ENCODE assay signal across 21 cellular contexts in genomic region chr5:43635374-43635773, GRCh38. TPM values are rescaled to one million over a fixed set of nuclear protein-coding genes. Genes with fewer than 3 reads are reported as not detected.
DNase-seq lines count a peak whose midpoint lies in the region; ATAC-seq and TF ChIP-seq lines count a peak whose summit lies in the region.
"Had no signal": no experiment of that assay in that cellular context is flagged by ENCODE, and none has a peak within 500 bp of the region (broad histone marks: within the 10 kb centered on the region; RNA-seq: fewer than 3 reads in every experiment).

No MANE protein-coding gene starts in this region.

- H3K23ac ChIP-seq in mesenchymal stem cell (ENCODE audit: low read length in 2 of 2): no peak overlapping the region

- CTCF ChIA-PET in activated CD4-positive, alpha-beta T cell treated with anti-CD3 and anti-CD28 coated beads, Interleukin-2, amount 10 ng/mL, durations not matched to agents 7 days and 5 days (lab: Charles Lee): interaction anchor here (1.0 kb wide), 1 partner anchor 146 kb away, joined by 4 read pairs; no protein-coding TSS in a partner anchor

- no peaks in the 10 kb centered on the region for H3K36me3 ChIP-seq in ascending aorta
- peaks cover 9 to 30% of the 10 kb centered on the region in 2 experiments for H3K36me3 ChIP-seq in mesenchymal stem cell (ENCODE audit: control insufficient read depth in 1 of 2, insufficient read depth in 2 of 2, low read depth in 1 of 2, low read length in 2 of 2)
- H3K36me3 ChIP-seq in tibial artery: no peaks in the 10 kb centered on the region
- H3K36me3 ChIP-seq: thyroid gland had no signal

- POLR2A ChIA-PET in activated CD4-positive, alpha-beta T cell treated with anti-CD3 and anti-CD28 coated beads, Interleukin-2, amount 10 ng/mL, durations not matched to agents 7 days and 5 days (lab: Charles Lee): no interaction called here

- no peaks in the 10 kb centered on the region for H3K9me3 Mint-ChIP-seq in activated CD4-positive, alpha-beta T cell treated with anti-CD3 and anti-CD28 coated beads, Interleukin-2, amount 10 ng/mL, durations not matched to agents 7 days and 5 days
- H3K9me3 Mint-ChIP-seq: activated CD4-positive, alpha-beta memory T cell treated with anti-CD3 and anti-CD28 coated beads, Interleukin-2, amount 10 ng/mL, durations not matched to agents 7 days and 5 days; activated T-cell treated with anti-CD3 and anti-CD28 coated beads, Interleukin-2, amount 50 U/mL, for 4 hours; IgD-negative memory B cell; natural killer cell treated with Interleukin-12 subunit alpha and Interleukin-12 subunit beta and Interleukin-15 and Interleukin-18, amount 100 ng/mL, for 72 hours had no signal

- H3K4ac ChIP-seq in mesenchymal stem cell (ENCODE audit: low read depth in 1 of 2, low read length in 2 of 2): no peak overlapping the region

- no peak overlapping the region for H3K4me3 Mint-ChIP-seq in activated CD4-positive, alpha-beta T cell treated with anti-CD3 and anti-CD28 coated beads, Interleukin-2, amount 10 ng/mL, durations not matched to agents 7 days and 5 days
- H3K4me3 Mint-ChIP-seq: activated CD4-positive, alpha-beta memory T cell treated with anti-CD3 and anti-CD28 coated beads, Interleukin-2, amount 10 ng/mL, durations not matched to agents 7 days and 5 days; activated T-cell treated with anti-CD3 and anti-CD28 coated beads, Interleukin-2, amount 50 U/mL, for 4 hours; IgD-negative memory B cell; natural killer cell treated with Interleukin-12 subunit alpha and Interleukin-12 subunit beta and Interleukin-15 and Interleukin-18, amount 100 ng/mL, for 72 hours had no signal

- no peak overlapping the region for H3K4me2 ChIP-seq in mesenchymal stem cell (ENCODE audit: low read length, poor library complexity, severe bottlenecking)

- no peak for DNase-seq in activated CD4-positive, alpha-beta T cell treated with anti-CD3 and anti-CD28 coated beads, Interleukin-2, amount 10 ng/mL, durations not matched to agents 7 days and 5 days
- no peak for DNase-seq in activated CD4-positive, alpha-beta T cell treated with anti-CD3 and anti-CD28 coated beads for 48 hours
- DNase-seq in ascending aorta (ENCODE audit: low spot score in 2 of 2) (no peak), mesenchymal stem cell (peak; percentile 18), tibial artery (no peak), superior temporal gyrus (ENCODE audit: extremely low spot score) (no peak)
- DNase-seq: activated CD4-positive, alpha-beta memory T cell treated with anti-CD3 and anti-CD28 coated beads, Interleukin-2, amount 10 ng/mL, durations not matched to agents 7 days and 5 days; activated naive CD4-positive, alpha-beta T cell treated with anti-CD3 and anti-CD28 coated beads, Interleukin-2, amount 50 U/mL, for 16 hours; activated T-cell treated with anti-CD3 and anti-CD28 coated beads, Interleukin-2, amount 50 U/mL, for 4 hours; BE2C; GDM1; NCI-H1694 treated with DMSO at 0.1 percent for 48 hours; NCI-H446; stimulated activated CD4-positive, alpha-beta T cell treated with anti-CD3 and anti-CD28 coated beads, Interleukin-12 subunit alpha, Interleukin-12 subunit beta, amount 100 ng/mL, for 4 hours; thyroid gland had no signal

- TF ChIP-seq CTCF in ascending aorta (IDR thresholded peaks at IDR 0.05): no peak
- TF ChIP-seq CTCF in tibial artery (IDR thresholded peaks at IDR 0.05): no peak

- H3K9me3 ChIP-seq in ascending aorta (no peaks in the 10 kb centered on the region), mesenchymal stem cell (ENCODE audit: control insufficient read depth, low read length) (no peaks in the 10 kb centered on the region), tibial artery (no peaks in the 10 kb centered on the region)
- H3K9me3 ChIP-seq: BE2C, thyroid gland had no signal

- H2BK5ac ChIP-seq in mesenchymal stem cell (ENCODE audit: low read depth, low read length, poor library complexity, severe bottlenecking): no peak overlapping the region

- H3K4me1 Mint-ChIP-seq in activated CD4-positive, alpha-beta T cell treated with anti-CD3 and anti-CD28 coated beads, Interleukin-2, amount 10 ng/mL, durations not matched to agents 7 days and 5 days: peaks cover 4% of the 10 kb centered on the region

- no peaks in the 10 kb centered on the region for H3K27me3 Mint-ChIP-seq in activated CD4-positive, alpha-beta T cell treated with anti-CD3 and anti-CD28 coated beads, Interleukin-2, amount 10 ng/mL, durations not matched to agents 7 days and 5 days
- H3K27me3 Mint-ChIP-seq: activated CD4-positive, alpha-beta memory T cell treated with anti-CD3 and anti-CD28 coated beads, Interleukin-2, amount 10 ng/mL, durations not matched to agents 7 days and 5 days; IgD-negative memory B cell; natural killer cell treated with Interleukin-12 subunit alpha and Interleukin-12 subunit beta and Interleukin-15 and Interleukin-18, amount 100 ng/mL, for 72 hours had no signal

- H3K4me1 ChIP-seq in ascending aorta (peaks cover 0 to 48% of the 10 kb centered on the region in 2 donors), mesenchymal stem cell (ENCODE audit: control insufficient read depth, insufficient read depth, low read depth, low read length) (peaks cover 2% of the 10 kb centered on the region), tibial artery (peaks cover 0 to 91% (median 32%) of the 10 kb centered on the region in 4 donors)

- no peak overlapping the region for H2BK15ac ChIP-seq in mesenchymal stem cell (ENCODE audit: low read depth, poor library complexity, severe bottlenecking)

- no peaks in the 10 kb centered on the region for H3K27me3 ChIP-seq in ascending aorta
- H3K27me3 ChIP-seq in mesenchymal stem cell (ENCODE audit: control insufficient read depth in 1 of 2, insufficient read depth in 1 of 2, low read length in 2 of 2): no peaks in the 10 kb centered on the region
- no peaks in the 10 kb centered on the region for H3K27me3 ChIP-seq in tibial artery
- H3K27me3 ChIP-seq: BE2C, thyroid gland had no signal

- H4K8ac ChIP-seq in mesenchymal stem cell (ENCODE audit: low read length): no peak overlapping the region

- H2BK120ac ChIP-seq in mesenchymal stem cell (ENCODE audit: low read depth, low read length): no peak overlapping the region

- peak overlapping the region; percentile 21 for H3K27ac Mint-ChIP-seq in activated CD4-positive, alpha-beta T cell treated with anti-CD3 and anti-CD28 coated beads, Interleukin-2, amount 10 ng/mL, durations not matched to agents 7 days and 5 days
- H3K27ac Mint-ChIP-seq: activated CD4-positive, alpha-beta memory T cell treated with anti-CD3 and anti-CD28 coated beads, Interleukin-2, amount 10 ng/mL, durations not matched to agents 7 days and 5 days; IgD-negative memory B cell; natural killer cell treated with Interleukin-12 subunit alpha and Interleukin-12 subunit beta and Interleukin-15 and Interleukin-18, amount 100 ng/mL, for 72 hours had no signal

- H3K14ac ChIP-seq in mesenchymal stem cell (ENCODE audit: low read length in 2 of 2): no peak overlapping the region

- H2BK12ac ChIP-seq in mesenchymal stem cell (ENCODE audit: low read length in 2 of 2): peak overlapping the region in 1 of 2 experiments; percentile 29

- H3K18ac ChIP-seq in mesenchymal stem cell (ENCODE audit: low read depth in 1 of 2, low read length in 2 of 2): no peak overlapping the region

- no peak overlapping the region for H2AFZ ChIP-seq in mesenchymal stem cell (ENCODE audit: low read depth, low read length)

- intact Hi-C loops in ascending aorta (cut with DNase I) (loop anchor here (10.0 kb wide), 2 partner anchors 49 to 699 kb away; no protein-coding TSS in a partner anchor), tibial artery (cut with DNase I; ENCODE audit: low total_unique reads) (loop anchor here (5.0 kb wide), 1 partner anchor 47 kb away; no protein-coding TSS in a partner anchor)

- H4K91ac ChIP-seq in mesenchymal stem cell (ENCODE audit: low read length): no peak overlapping the region

- no peak overlapping the region for H2AK5ac ChIP-seq in mesenchymal stem cell (ENCODE audit: low read length, severe bottlenecking)

- H3K4me3 ChIP-seq in ascending aorta (peak overlapping the region in 1 of 2 donors; percentile 8), mesenchymal stem cell (ENCODE audit: insufficient read depth in 1 of 2, low read depth in 1 of 2, low read length in 2 of 2) (no peak overlapping the region), tibial artery (no peak overlapping the region)
- H3K4me3 ChIP-seq: GM12878, thyroid gland had no signal

- H3K79me1 ChIP-seq in mesenchymal stem cell (replicated peaks; ENCODE audit: low read length, poor library complexity, severe bottlenecking): peaks cover 27% of the 10 kb centered on the region

- H3K27ac ChIP-seq in ascending aorta: peak overlapping the region; percentile 18 to 77
- peak overlapping the region; percentile 37 for H3K27ac ChIP-seq in mesenchymal stem cell (ENCODE audit: low read length, poor library complexity, severe bottlenecking)
- peak overlapping the region; percentile 61 to 77 for H3K27ac ChIP-seq in tibial artery
- H3K27ac ChIP-seq: 22Rv1, thyroid gland had no signal

- peaks cover 55% of the 10 kb centered on the region for H3K36me3 Mint-ChIP-seq in activated CD4-positive, alpha-beta T cell treated with anti-CD3 and anti-CD28 coated beads, Interleukin-2, amount 10 ng/mL, durations not matched to agents 7 days and 5 days (ENCODE audit: low read depth)

- H3K9ac ChIP-seq in mesenchymal stem cell (ENCODE audit: low read length): no peak overlapping the region

- ATAC-seq in HG02938 (IDR thresholded peaks at IDR 0.05; ENCODE audit: unreplicated experiment): no peak
- ATAC-seq in HG02973 (IDR thresholded peaks at IDR 0.05; ENCODE audit: unreplicated experiment): no peak
- ATAC-seq: activated T-cell treated with anti-CD3 and anti-CD28 coated beads, Interleukin-2, amount 50 U/mL, for 4 hours; GM12878; natural killer cell treated with Interleukin-12 subunit alpha and Interleukin-12 subunit beta and Interleukin-15 and Interleukin-18, amount 100 ng/mL, for 72 hours had no signal

RNA-seq across cellular contexts. Expression of gene NNT, which starts 32.4 kb away (rescaled TPM):
- 100 to 1,000 TPM; 101 to 108 TPM for total RNA-seq in activated CD4-positive, alpha-beta T cell treated with anti-CD3 and anti-CD28 coated beads, Interleukin-2, amount 10 ng/mL, durations not matched to agents 7 days and 5 days
- 13.3 TPM for total RNA-seq in ascending aorta
- 28.1 TPM for polyA plus RNA-seq in mesenchymal stem cell (2013, experiment 1 of 2)
- polyA plus RNA-seq in mesenchymal stem cell (2013, experiment 2 of 2): 28.1 TPM
